In genomic region chr10:133356953-133357292, GRCh38 we compare ENCODE assay signal across 8 cellular contexts. TPM values are rescaled to one million over a fixed set of nuclear protein-coding genes. Genes with fewer than 3 reads are reported as not detected.
A peak's percentile ranks its signal among the peaks of the same experiment; 100 is the strongest.
DNase-seq lines count a peak whose midpoint lies in the region; ATAC-seq and TF ChIP-seq lines count a peak whose summit lies in the region.

No MANE protein-coding gene starts in this region.

- CTCF ChIA-PET in OCI-LY7 (lab: Charles Lee; ENCODE audit: unreplicated experiment): no interaction called here

- DNase-seq in OCI-LY7 (ENCODE audit: low spot score) (no peak), esophagus squamous epithelium (lab: John Stamatoyannopoulos, UW) (no peak), body of pancreas (no peak), HK-2 (ENCODE audit: unreplicated experiment) (no peak)
- no peak for DNase-seq in stimulated activated CD8-positive, alpha-beta memory T cell treated with anti-CD3 and anti-CD28 coated beads, Interleukin-4, amount 100 ng/mL, for 48 hours
- no peak for DNase-seq in activated effector memory CD4-positive, alpha-beta T cell treated with anti-CD3 and anti-CD28 coated beads, Interleukin-2, amount 50 U/mL, for 16 hours

- no peak for TF ChIP-seq CTCF in DOHH2 (IDR thresholded peaks at IDR 0.05; ENCODE audit: low read depth, low read length, poor library complexity, severe bottlenecking)
- no peak for TF ChIP-seq CTCF in OCI-LY7 (conservative IDR thresholded peaks at IDR 0.05; ENCODE audit: low read length)
- no peak for TF ChIP-seq CTCF in esophagus squamous epithelium (IDR thresholded peaks at IDR 0.05)
- TF ChIP-seq CTCF in parathyroid adenoma (IDR thresholded peaks at IDR 0.05): no peak
- no peak for TF ChIP-seq CTCF in body of pancreas (IDR thresholded peaks at IDR 0.05)

- H3K4me1 ChIP-seq in DOHH2 (ENCODE audit: control insufficient read depth, low read length) (peaks cover 8% of the 10 kb centered on the region; the same call in 1 of the 2 replicates), OCI-LY7 (ENCODE audit: insufficient read depth, low read length, poor library complexity, severe bottlenecking) (peaks cover 7% of the 10 kb centered on the region), esophagus squamous epithelium (peaks cover 10 to 37% (median 13%) of the 10 kb centered on the region in 3 donors), parathyroid adenoma (peaks cover 6% of the 10 kb centered on the region), body of pancreas (peaks cover 47% of the 10 kb centered on the region)

- H3F3A ChIP-seq in DOHH2 (ENCODE audit: control insufficient read depth, insufficient read depth): no peaks in the 10 kb centered on the region

- H3K36me3 ChIP-seq in DOHH2 (ENCODE audit: control insufficient read depth, low read length) (no peaks in the 10 kb centered on the region), OCI-LY7 (ENCODE audit: insufficient read depth, low read length) (0 out of 2 replicates have a peak, but pooled peaks cover under 1% of the 10 kb centered on the region), esophagus squamous epithelium (peaks cover 0 to 7% (median 0%) of the 10 kb centered on the region in 3 donors), parathyroid adenoma (ENCODE audit: control insufficient read depth, insufficient read depth, low read length) (no peaks in the 10 kb centered on the region), body of pancreas (replicated peaks in 1 of 2; ENCODE audit: insufficient read depth in 1 of 2, low read depth in 2 of 2) (no peaks in the 10 kb centered on the region)

- no peak overlapping the region for H3K27ac ChIP-seq in DOHH2 (ENCODE audit: low read depth, low read length)
- no peak overlapping the region for H3K27ac ChIP-seq in OCI-LY7 (ENCODE audit: low read depth, low read length, poor library complexity, severe bottlenecking)
- H3K27ac ChIP-seq in esophagus squamous epithelium: peak overlapping the region in 2 of 4 donors; percentile 39 to 75
- H3K27ac ChIP-seq in parathyroid adenoma: no peak overlapping the region
- H3K27ac ChIP-seq in body of pancreas: no peak overlapping the region

- TF ChIP-seq POLR2A in esophagus squamous epithelium (IDR thresholded peaks at IDR 0.05) (no peak), body of pancreas (IDR thresholded peaks at IDR 0.05) (no peak)

- no CpG with 5 or more reads among the region's 17 CpGs for WGBS in esophagus squamous epithelium, 2 donors
- 57 to 69% methylated on average over 13 to 16 of the region's 17 CpGs for WGBS in body of pancreas, 2 donors

- peak overlapping the region; percentile 66 for H3K4me3 ChIP-seq in DOHH2 (ENCODE audit: low read length)
- peak overlapping the region; percentile 76 for H3K4me3 ChIP-seq in OCI-LY7 (ENCODE audit: low read depth, low read length, poor library complexity, severe bottlenecking)
- peak overlapping the region; percentile 49 to 83 (median 61) for H3K4me3 ChIP-seq in esophagus squamous epithelium
- H3K4me3 ChIP-seq in parathyroid adenoma (ENCODE audit: low read depth, low read length): peak overlapping the region; percentile 50
- no peak overlapping the region for H3K4me3 ChIP-seq in body of pancreas

- H2AFZ ChIP-seq in OCI-LY7 (ENCODE audit: low read length) (no peak overlapping the region), parathyroid adenoma (peak overlapping the region; percentile 74)

- POLR2A ChIA-PET in OCI-LY7 (lab: Charles Lee): interaction anchor here (0.6 to 0.7 kb wide), 2 partner anchors 55 to 1024 kb away, joined by 3 to 4 read pairs; no protein-coding TSS in a partner anchor

- H4K20me1 ChIP-seq in DOHH2 (ENCODE audit: control insufficient read depth, insufficient read depth, low read depth, low read length) (no peaks in the 10 kb centered on the region), OCI-LY7 (ENCODE audit: insufficient read depth, low read length) (no peaks in the 10 kb centered on the region)

- H3K9me3 ChIP-seq in DOHH2 (ENCODE audit: control insufficient read depth, insufficient read depth, low read length): no peaks in the 10 kb centered on the region
- no peaks in the 10 kb centered on the region for H3K9me3 ChIP-seq in OCI-LY7 (ENCODE audit: low read length)
- H3K9me3 ChIP-seq in esophagus squamous epithelium: peaks cover 0 to 5% (median 0%) of the 10 kb centered on the region in 3 donors
- H3K9me3 ChIP-seq in parathyroid adenoma (ENCODE audit: control insufficient read depth, low read length): no peaks in the 10 kb centered on the region
- no peaks in the 10 kb centered on the region for H3K9me3 ChIP-seq in body of pancreas

- BruUV-seq in OCI-LY7 (replicated peaks; lab: Mats Ljungman, UMichigan): no TSS peak

- H3K79me2 ChIP-seq in DOHH2 (ENCODE audit: control insufficient read depth, low read length) (no peaks in the 10 kb centered on the region), OCI-LY7 (ENCODE audit: insufficient read depth, low read depth, low read length) (no peaks in the 10 kb centered on the region), parathyroid adenoma (no peaks in the 10 kb centered on the region)

- H3K4me2 ChIP-seq in DOHH2 (ENCODE audit: low read length) (peak overlapping the region; percentile 65), OCI-LY7 (ENCODE audit: low read length) (peak overlapping the region; percentile 80), parathyroid adenoma (ENCODE audit: low read length) (peak overlapping the region; percentile 65)

- H3K9me2 ChIP-seq in DOHH2 (replicated peaks; ENCODE audit: control insufficient read depth, low read length) (no peaks in the 10 kb centered on the region), OCI-LY7 (ENCODE audit: insufficient read depth, low read length) (no peaks in the 10 kb centered on the region)

- intact Hi-C loops in OCI-LY7 (cut with micrococcal nuclease; ENCODE audit: unreplicated experiment) (no loop called here), esophagus squamous epithelium (cut with DNase I) (no loop called here), body of pancreas (cut with DNase I) (no loop called here)

- H3K9ac ChIP-seq in parathyroid adenoma: no peak overlapping the region

- no peak for ATAC-seq in body of pancreas

- H3K27me3 ChIP-seq in DOHH2 (ENCODE audit: control insufficient read depth, low read length) (no peaks in the 10 kb centered on the region), esophagus squamous epithelium (peaks cover 0 to 14% (median 0%) of the 10 kb centered on the region in 4 donors), parathyroid adenoma (ENCODE audit: control insufficient read depth, insufficient read depth, low read length) (no peaks in the 10 kb centered on the region), body of pancreas (no peaks in the 10 kb centered on the region)

RNA-seq across cellular contexts. Expression of gene FUOM, which starts 0.9 kb away (rescaled TPM):
- total RNA-seq in OCI-LY7 (2014; rRNA removed; shearing (Covaris generic)): 46.0 and 47.5 TPM in 2 replicates
- total RNA-seq in OCI-LY7 (2022) (23.6 and 30.4 TPM in 2 replicates), esophagus squamous epithelium (10 to 100 TPM in 2 of 4 donors, 1 to 10 TPM in 2; 6.7 to 17.7 (median 12.5) TPM), body of pancreas (10 to 100 TPM; 12.5 to 16.1 TPM)

RNA-seq across cellular contexts. Expression of gene PRAP1, which starts 9.8 kb away (rescaled TPM):
- not detected in 2 replicates for total RNA-seq in OCI-LY7 (2014; rRNA removed; shearing (Covaris generic))
- total RNA-seq in OCI-LY7 (2022) (not detected in 2 replicates), esophagus squamous epithelium (not detected), body of pancreas (1 to 10 TPM in 1 of 2 donors, not detected in 1; 6.5 TPM)

RNA-seq across cellular contexts. Expression of gene ECHS1, which starts 16.2 kb away (rescaled TPM):
- total RNA-seq in OCI-LY7 (2014; rRNA removed; shearing (Covaris generic)): 39.5 and 48.3 TPM in 2 replicates
- total RNA-seq in OCI-LY7 (2022): 42.2 and 46.2 TPM in 2 replicates
- total RNA-seq in esophagus squamous epithelium: 100 to 1,000 TPM in 2 of 4 donors, 10 to 100 TPM in 2; 75.0 to 115 (median 99.2) TPM
- total RNA-seq in body of pancreas: 10 to 100 TPM; 44.4 to 71.9 TPM

RNA-seq across cellular contexts. Expression of gene CALY, which starts 20.2 kb away (rescaled TPM):
- total RNA-seq in OCI-LY7 (2014; rRNA removed; shearing (Covaris generic)): not detected in 2 replicates
- total RNA-seq in OCI-LY7 (2022): not detected in 2 replicates
- not detected for total RNA-seq in esophagus squamous epithelium
- 1 to 10 TPM in 1 of 2 donors, not detected in 1; 1.8 TPM for total RNA-seq in body of pancreas

RNA-seq across cellular contexts. Expression of gene PAOX, which starts 22.1 kb away (rescaled TPM):
- total RNA-seq in OCI-LY7 (2014; rRNA removed; shearing (Covaris generic)): 5.9 and 10.7 TPM in 2 replicates
- total RNA-seq in OCI-LY7 (2022) (16.0 and 28.1 TPM in 2 replicates), esophagus squamous epithelium (10 to 100 TPM; 11.5 to 16.6 (median 15.9) TPM), body of pancreas (1 to 10 TPM; 8.3 to 9.6 TPM)

Comparison
In these comparisons a context has a peak if more than half of its experiments do, and no peak if none do; other contexts are left out.
1. H3K4me3 ChIP-seq: peak in DOHH2 (single experiment), OCI-LY7 (single experiment), esophagus squamous epithelium (4 of 4) and parathyroid adenoma (single experiment); none in body of pancreas (0 of 2).
2. Peak in every context shown above with its lines, with median percentiles within 50 percentile points of each other: H3K4me2 ChIP-seq.